ENCODE assay signal across 1 cellular context in genomic region chr7:142716596-142716995, GRCh38.
TF ChIP-seq lines count a peak whose summit lies in the region.

No MANE protein-coding gene starts in this region.

TF ChIP-seq in K562, 482 proteins besides CTCF, POLR2A, EP300 and RAD21 (continued from another document and continues in another):
- TF ChIP-seq, protein P1, sequence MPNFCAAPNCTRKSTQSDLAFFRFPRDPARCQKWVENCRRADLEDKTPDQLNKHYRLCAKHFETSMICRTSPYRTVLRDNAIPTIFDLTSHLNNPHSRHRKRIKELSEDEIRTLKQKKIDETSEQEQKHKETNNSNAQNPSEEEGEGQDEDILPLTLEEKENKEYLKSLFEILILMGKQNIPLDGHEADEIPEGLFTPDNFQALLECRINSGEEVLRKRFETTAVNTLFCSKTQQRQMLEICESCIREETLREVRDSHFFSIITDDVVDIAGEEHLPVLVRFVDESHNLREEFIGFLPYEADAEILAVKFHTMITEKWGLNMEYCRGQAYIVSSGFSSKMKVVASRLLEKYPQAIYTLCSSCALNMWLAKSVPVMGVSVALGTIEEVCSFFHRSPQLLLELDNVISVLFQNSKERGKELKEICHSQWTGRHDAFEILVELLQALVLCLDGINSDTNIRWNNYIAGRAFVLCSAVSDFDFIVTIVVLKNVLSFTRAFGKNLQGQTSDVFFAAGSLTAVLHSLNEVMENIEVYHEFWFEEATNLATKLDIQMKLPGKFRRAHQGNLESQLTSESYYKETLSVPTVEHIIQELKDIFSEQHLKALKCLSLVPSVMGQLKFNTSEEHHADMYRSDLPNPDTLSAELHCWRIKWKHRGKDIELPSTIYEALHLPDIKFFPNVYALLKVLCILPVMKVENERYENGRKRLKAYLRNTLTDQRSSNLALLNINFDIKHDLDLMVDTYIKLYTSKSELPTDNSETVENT (CRISPR knock-in tag; IDR thresholded peaks at IDR 0.05) = no peak
- TF ChIP-seq ZNF707 (CRISPR knock-in tag; conservative IDR thresholded peaks at IDR 0.05) (no peak), THRB (CRISPR knock-in tag; conservative IDR thresholded peaks at IDR 0.05) (0 out of 2 replicates have a peak, but pooled peaks have one; percentile 55), ZNF174 (CRISPR knock-in tag; IDR thresholded peaks at IDR 0.05) (no peak), SNAPC5 (CRISPR knock-in tag; IDR thresholded peaks at IDR 0.05) (no peak), ZNF764 (CRISPR knock-in tag; IDR thresholded peaks at IDR 0.05; ENCODE audit: low read depth) (no peak), CBX3 (IDR thresholded peaks at IDR 0.05; ENCODE audit: borderline replicate concordance in 1 of 2, low read length in 2 of 2) (peak in 1 of 2 experiments; percentile 90; a peak in 1 of 3 replicates), RBM25 (IDR thresholded peaks at IDR 0.05; ENCODE audit: low read depth, low read length, severe bottlenecking) (no peak), KLF10 (CRISPR knock-in tag; IDR thresholded peaks at IDR 0.05) (no peak), HMG20A (CRISPR knock-in tag; conservative IDR thresholded peaks at IDR 0.05) (no peak), ELF2 (CRISPR knock-in tag; IDR thresholded peaks at IDR 0.05) (no peak), GABPA (tag; conservative IDR thresholded peaks at IDR 0.05; ENCODE audit: low read depth) (no peak), ZNF445 (CRISPR knock-in tag; IDR thresholded peaks at IDR 0.05; ENCODE audit: low read depth) (no peak), HNRNPL (IDR thresholded peaks at IDR 0.05; ENCODE audit: low read depth, low read length) (no peak), ARID2 (IDR thresholded peaks at IDR 0.05) (no peak), MBD2 (IDR thresholded peaks at IDR 0.05; ENCODE audit: borderline replicate concordance, low read depth) (no peak), SAP30 (IDR thresholded peaks at IDR 0.05; ENCODE audit: borderline replicate concordance, insufficient read depth, low read depth, low read length, poor library complexity, severe bottlenecking) (no peak), PHF8 (IDR thresholded peaks at IDR 0.05; ENCODE audit: borderline replicate concordance, low read length) (no peak), STAT5A (IDR thresholded peaks at IDR 0.05; ENCODE audit: borderline replicate concordance, low read length) (0 out of 2 replicates have a peak, but pooled peaks have one; percentile 35), KLF6 (CRISPR knock-in tag; IDR thresholded peaks at IDR 0.05; ENCODE audit: borderline replicate concordance) (no peak), NR1H2 (CRISPR knock-in tag; IDR thresholded peaks at IDR 0.05) (no peak), NRF1 (conservative IDR thresholded peaks at IDR 0.05 in 1 of 2, IDR thresholded peaks at IDR 0.05 in 1 of 2) (no peak), ZNF175 (CRISPR knock-in tag; IDR thresholded peaks at IDR 0.05; ENCODE audit: low read depth) (no peak), THRA (IDR thresholded peaks at IDR 0.05) (no peak), STAT6 (CRISPR knock-in tag; IDR thresholded peaks at IDR 0.05) (no peak), XRCC4 (IDR thresholded peaks at IDR 0.05; ENCODE audit: extremely low read depth, insufficient read depth, insufficient read length) (no peak), STAT5B (CRISPR knock-in tag; IDR thresholded peaks at IDR 0.05) (no peak), NCOA1 (IDR thresholded peaks at IDR 0.05; ENCODE audit: low read depth) (no peak), ASH1L (IDR thresholded peaks at IDR 0.05; ENCODE audit: borderline replicate concordance, low read depth, partially characterized antibody) (no peak), PKNOX1 (IDR thresholded peaks at IDR 0.05) (no peak), STAG1 (CRISPR knock-in tag; IDR thresholded peaks at IDR 0.05; ENCODE audit: borderline replicate concordance) (no peak), REST (CRISPR knock-in tag; IDR thresholded peaks at IDR 0.05; ENCODE audit: low read depth) (no peak), ESRRB (CRISPR knock-in tag; IDR thresholded peaks at IDR 0.05; ENCODE audit: borderline replicate concordance) (no peak), EHMT2 (IDR thresholded peaks at IDR 0.05) (no peak), SRSF1 (IDR thresholded peaks at IDR 0.05; ENCODE audit: low read depth, low read length) (no peak)
- TF ChIP-seq, protein P2, sequence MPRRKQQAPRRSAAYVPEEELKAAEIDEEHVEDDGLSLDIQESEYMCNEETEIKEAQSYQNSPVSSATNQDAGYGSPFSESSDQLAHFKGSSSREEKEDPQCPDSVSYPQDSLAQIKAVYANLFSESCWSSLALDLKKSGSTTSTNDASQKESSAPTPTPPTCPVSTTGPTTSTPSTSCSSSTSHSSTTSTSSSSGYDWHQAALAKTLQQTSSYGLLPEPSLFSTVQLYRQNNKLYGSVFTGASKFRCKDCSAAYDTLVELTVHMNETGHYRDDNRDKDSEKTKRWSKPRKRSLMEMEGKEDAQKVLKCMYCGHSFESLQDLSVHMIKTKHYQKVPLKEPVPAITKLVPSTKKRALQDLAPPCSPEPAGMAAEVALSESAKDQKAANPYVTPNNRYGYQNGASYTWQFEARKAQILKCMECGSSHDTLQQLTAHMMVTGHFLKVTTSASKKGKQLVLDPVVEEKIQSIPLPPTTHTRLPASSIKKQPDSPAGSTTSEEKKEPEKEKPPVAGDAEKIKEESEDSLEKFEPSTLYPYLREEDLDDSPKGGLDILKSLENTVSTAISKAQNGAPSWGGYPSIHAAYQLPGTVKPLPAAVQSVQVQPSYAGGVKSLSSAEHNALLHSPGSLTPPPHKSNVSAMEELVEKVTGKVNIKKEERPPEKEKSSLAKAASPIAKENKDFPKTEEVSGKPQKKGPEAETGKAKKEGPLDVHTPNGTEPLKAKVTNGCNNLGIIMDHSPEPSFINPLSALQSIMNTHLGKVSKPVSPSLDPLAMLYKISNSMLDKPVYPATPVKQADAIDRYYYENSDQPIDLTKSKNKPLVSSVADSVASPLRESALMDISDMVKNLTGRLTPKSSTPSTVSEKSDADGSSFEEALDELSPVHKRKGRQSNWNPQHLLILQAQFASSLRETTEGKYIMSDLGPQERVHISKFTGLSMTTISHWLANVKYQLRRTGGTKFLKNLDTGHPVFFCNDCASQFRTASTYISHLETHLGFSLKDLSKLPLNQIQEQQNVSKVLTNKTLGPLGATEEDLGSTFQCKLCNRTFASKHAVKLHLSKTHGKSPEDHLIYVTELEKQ (CRISPR knock-in tag; IDR thresholded peaks at IDR 0.05) = no peak
- TF ChIP-seq, protein P3, sequence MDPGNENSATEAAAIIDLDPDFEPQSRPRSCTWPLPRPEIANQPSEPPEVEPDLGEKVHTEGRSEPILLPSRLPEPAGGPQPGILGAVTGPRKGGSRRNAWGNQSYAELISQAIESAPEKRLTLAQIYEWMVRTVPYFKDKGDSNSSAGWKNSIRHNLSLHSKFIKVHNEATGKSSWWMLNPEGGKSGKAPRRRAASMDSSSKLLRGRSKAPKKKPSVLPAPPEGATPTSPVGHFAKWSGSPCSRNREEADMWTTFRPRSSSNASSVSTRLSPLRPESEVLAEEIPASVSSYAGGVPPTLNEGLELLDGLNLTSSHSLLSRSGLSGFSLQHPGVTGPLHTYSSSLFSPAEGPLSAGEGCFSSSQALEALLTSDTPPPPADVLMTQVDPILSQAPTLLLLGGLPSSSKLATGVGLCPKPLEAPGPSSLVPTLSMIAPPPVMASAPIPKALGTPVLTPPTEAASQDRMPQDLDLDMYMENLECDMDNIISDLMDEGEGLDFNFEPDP (CRISPR knock-in tag; IDR thresholded peaks at IDR 0.05) = no peak
- TF ChIP-seq, protein P4, sequence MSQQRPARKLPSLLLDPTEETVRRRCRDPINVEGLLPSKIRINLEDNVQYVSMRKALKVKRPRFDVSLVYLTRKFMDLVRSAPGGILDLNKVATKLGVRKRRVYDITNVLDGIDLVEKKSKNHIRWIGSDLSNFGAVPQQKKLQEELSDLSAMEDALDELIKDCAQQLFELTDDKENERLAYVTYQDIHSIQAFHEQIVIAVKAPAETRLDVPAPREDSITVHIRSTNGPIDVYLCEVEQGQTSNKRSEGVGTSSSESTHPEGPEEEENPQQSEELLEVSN (IDR thresholded peaks at IDR 0.05; ENCODE audit: borderline replicate concordance in 1 of 2, extremely low read depth in 1 of 2, insufficient read depth in 1 of 2, insufficient read length in 1 of 2, low read depth in 1 of 2, low read length in 1 of 2, poor library complexity in 1 of 2, severe bottlenecking in 1 of 2) = no peak
- TF ChIP-seq, protein P5, sequence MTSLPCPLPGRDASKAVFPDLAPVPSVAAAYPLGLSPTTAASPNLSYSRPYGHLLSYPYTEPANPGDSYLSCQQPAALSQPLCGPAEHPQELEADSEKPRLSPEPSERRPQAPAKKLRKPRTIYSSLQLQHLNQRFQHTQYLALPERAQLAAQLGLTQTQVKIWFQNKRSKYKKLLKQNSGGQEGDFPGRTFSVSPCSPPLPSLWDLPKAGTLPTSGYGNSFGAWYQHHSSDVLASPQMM (CRISPR knock-in tag; IDR thresholded peaks at IDR 0.05) = no peak
- TF ChIP-seq, protein P6, sequence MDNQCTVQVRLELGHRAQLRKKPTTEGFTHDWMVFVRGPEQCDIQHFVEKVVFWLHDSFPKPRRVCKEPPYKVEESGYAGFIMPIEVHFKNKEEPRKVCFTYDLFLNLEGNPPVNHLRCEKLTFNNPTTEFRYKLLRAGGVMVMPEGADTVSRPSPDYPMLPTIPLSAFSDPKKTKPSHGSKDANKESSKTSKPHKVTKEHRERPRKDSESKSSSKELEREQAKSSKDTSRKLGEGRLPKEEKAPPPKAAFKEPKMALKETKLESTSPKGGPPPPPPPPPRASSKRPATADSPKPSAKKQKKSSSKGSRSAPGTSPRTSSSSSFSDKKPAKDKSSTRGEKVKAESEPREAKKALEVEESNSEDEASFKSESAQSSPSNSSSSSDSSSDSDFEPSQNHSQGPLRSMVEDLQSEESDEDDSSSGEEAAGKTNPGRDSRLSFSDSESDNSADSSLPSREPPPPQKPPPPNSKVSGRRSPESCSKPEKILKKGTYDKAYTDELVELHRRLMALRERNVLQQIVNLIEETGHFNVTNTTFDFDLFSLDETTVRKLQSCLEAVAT (IDR thresholded peaks at IDR 0.05) = no peak
